21 cellular contexts compared by ENCODE assay signal in the genomic region with DNA sequence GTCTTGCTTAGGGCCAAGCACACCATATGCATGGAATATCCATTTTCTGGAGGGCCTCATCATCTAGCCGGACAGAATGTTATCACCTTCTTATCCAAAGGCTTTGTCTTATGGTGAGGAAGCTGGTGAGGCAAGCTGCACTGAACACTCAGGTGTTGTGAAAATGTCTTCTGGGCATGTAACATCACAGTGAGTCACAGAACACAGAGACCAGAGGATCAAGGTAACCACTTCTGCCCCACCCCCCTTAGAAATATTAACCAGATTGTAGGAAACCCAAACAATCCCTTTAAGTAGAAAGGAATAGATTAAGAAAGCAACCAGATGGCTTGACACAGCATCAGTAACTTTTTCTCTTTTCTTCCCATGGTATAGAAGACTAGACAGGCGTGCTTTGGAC.
"Had no signal": no experiment of that assay in that cellular context is flagged by ENCODE, and none has a peak within 500 bp of the region (broad histone marks: within the 10 kb centered on the region; RNA-seq: fewer than 3 reads in every experiment).

No MANE protein-coding gene starts in this region.

- H3K27ac Mint-ChIP-seq: mesothelial cell of epicardium; nephron progenitor cell; T-helper 1 cell treated with Interleukin-12 subunit alpha and Interleukin-12 subunit beta and Interleukin-4 antibody, amounts not matched to agents 30 μg/mL and 1 μg/mL, for 36 hours had no signal

- H3K36me3 Mint-ChIP-seq: mesothelial cell of epicardium had no signal

- H3K4me3 ChIP-seq: esophagus squamous epithelium, lung, thyroid gland had no signal

- H3K27me3 ChIP-seq: brain microvascular endothelial cell, esophagus squamous epithelium, thyroid gland had no signal

- DNase-seq: activated CD4-positive, alpha-beta T cell treated with anti-CD3 and anti-CD28 coated beads, Interleukin-2, amount 50 U/mL, for 1 hour; activated CD8-positive, alpha-beta memory T cell treated with anti-CD3 and anti-CD28 coated beads, Interleukin-2, amount 50 U/mL, for 4 hours; activated effector memory CD4-positive, alpha-beta T cell treated with Interleukin-2 at 50 U/mL for 16 hours; activated naive CD4-positive, alpha-beta T cell treated with anti-CD3 and anti-CD28 coated beads, Interleukin-2, amount 50 U/mL, for 16 hours; activated T-cell treated with anti-CD3 and anti-CD28 coated beads, Interleukin-2, amount 50 U/mL, for 48 hours; aorta; brain microvascular endothelial cell; cerebellar nuclear complex; effector CD4-positive, alpha-beta T cell; esophagus squamous epithelium; nephron progenitor cell; nucleus accumbens; posterior cingulate gyrus; retina; stimulated activated CD4-positive, alpha-beta T cell treated with anti-CD3 and anti-CD28 coated beads, Interleukin-1b, Interleukin-23, amount 100 ng/mL, for 48 hours; stimulated activated naive CD4-positive, alpha-beta T cell treated with Interleukin-2 at 50 U/mL for 16 hours; thyroid gland had no signal

- H3K9me3 Mint-ChIP-seq: T-helper 1 cell treated with Interleukin-12 subunit alpha and Interleukin-12 subunit beta and Interleukin-4 antibody, amounts not matched to agents 30 μg/mL and 1 μg/mL, for 36 hours had no signal

- H3K36me3 ChIP-seq: brain microvascular endothelial cell, esophagus squamous epithelium, thyroid gland had no signal

- ATAC-seq: activated CD4-positive, CD25-positive, alpha-beta regulatory T cell treated with anti-CD3 and anti-CD28 coated beads, Interleukin-2, amount 50 U/mL, for 24 hours had no signal

- H3K9me3 ChIP-seq: esophagus squamous epithelium, thyroid gland had no signal

- H3K4me3 Mint-ChIP-seq: mesothelial cell of epicardium; nephron progenitor cell; T-helper 1 cell treated with Interleukin-12 subunit alpha and Interleukin-12 subunit beta and Interleukin-4 antibody, amounts not matched to agents 30 μg/mL and 1 μg/mL, for 36 hours had no signal

- H3K27ac ChIP-seq: brain microvascular endothelial cell, thyroid gland had no signal
